ENCODE assay signal across 11 cellular contexts in genomic region chr4:40454816-40455215, GRCh38.
"Had no signal": no experiment of that assay in that cellular context is flagged by ENCODE, and none has a peak within 500 bp of the region (broad histone marks: within the 10 kb centered on the region; RNA-seq: fewer than 3 reads in every experiment).

No MANE protein-coding gene starts in this region.

- H3K4me1 ChIP-seq: ascending aorta, gastrocnemius medialis, left ventricle myocardium inferior, uterus had no signal

- H3K27me3 ChIP-seq: ascending aorta, gastrocnemius medialis, uterus had no signal

- H3K9me3 ChIP-seq: ascending aorta, gastrocnemius medialis, heart right ventricle, left ventricle myocardium inferior, thoracic aorta, uterus had no signal

- H3K36me3 ChIP-seq: ascending aorta, gastrocnemius medialis, heart right ventricle, left ventricle myocardium inferior, thoracic aorta, uterus had no signal

- H3K27ac ChIP-seq: ascending aorta, gastrocnemius medialis, heart right ventricle, left ventricle myocardium inferior, thoracic aorta, uterus had no signal

- H3K4me3 ChIP-seq: ascending aorta, gastrocnemius medialis, heart right ventricle, left ventricle myocardium inferior, thoracic aorta, uterus had no signal

- ATAC-seq: activated CD4-positive, alpha-beta T cell treated with anti-CD3 and anti-CD28 coated beads for 36 hours; activated T-cell treated with anti-CD3 and anti-CD28 coated beads, Interleukin-2, amount 50 U/mL, for 72 hours; gastrocnemius medialis; heart right ventricle had no signal

- DNase-seq: activated CD4-positive, alpha-beta memory T cell treated with anti-CD3 and anti-CD28 coated beads, Interleukin-2, amount 10 ng/mL, durations not matched to agents 7 days and 5 days; activated CD4-positive, alpha-beta T cell treated with anti-CD3 and anti-CD28 coated beads for 36 hours; activated T-cell treated with anti-CD3 and anti-CD28 coated beads, Interleukin-2, amount 50 U/mL, for 72 hours; gastrocnemius medialis; heart right ventricle; kidney; left ventricle myocardium inferior; stimulated activated CD4-positive, alpha-beta T cell treated with anti-CD3 and anti-CD28 coated beads, Interleukin-4, amount 100 ng/mL, for 1 hour; uterus had no signal
